In the genomic region with DNA sequence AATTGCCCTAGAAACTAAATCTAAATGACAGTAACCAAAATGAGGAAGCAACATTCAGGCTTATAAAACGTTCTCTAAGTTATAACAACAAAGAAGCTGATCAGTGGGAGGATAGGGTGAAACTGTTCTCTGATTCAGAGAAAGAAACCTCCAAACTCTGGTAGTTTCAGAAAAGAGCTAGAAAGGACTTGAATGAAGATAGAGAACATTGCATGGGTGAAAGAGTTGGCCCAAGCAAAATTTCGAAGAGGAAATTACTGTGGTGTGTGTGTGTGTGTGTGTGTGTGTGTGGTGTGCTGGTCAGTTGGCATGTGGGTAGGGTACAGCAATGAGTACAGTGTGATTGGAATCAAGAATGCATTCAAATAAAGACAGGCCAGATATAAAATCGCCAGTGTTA, we compare ENCODE assay signal across 30 cellular contexts. TPM values are rescaled to one million over a fixed set of nuclear protein-coding genes. Genes with fewer than 3 reads are reported as not detected.
A peak's percentile ranks its signal among the peaks of the same experiment; 100 is the strongest.
DNase-seq lines count a peak whose midpoint lies in the region; ATAC-seq and TF ChIP-seq lines count a peak whose summit lies in the region.
"Had no signal": no experiment of that assay in that cellular context is flagged by ENCODE, and none has a peak within 500 bp of the region (broad histone marks: within the 10 kb centered on the region; RNA-seq: fewer than 3 reads in every experiment).

No MANE protein-coding gene starts in this region.

- peak; percentile 81 for ATAC-seq in GM18867 (IDR thresholded peaks at IDR 0.05; ENCODE audit: unreplicated experiment)
- ATAC-seq in HG02798 (IDR thresholded peaks at IDR 0.05; ENCODE audit: poor library complexity, unreplicated experiment), result peak; percentile 53
- ATAC-seq in HG03565 (IDR thresholded peaks at IDR 0.05; ENCODE audit: unreplicated experiment), result peak; percentile 80
- ATAC-seq: lower lobe of right lung had no signal

- no peaks in the 10 kb centered on the region for H3K4me1 Mint-ChIP-seq in T-helper 2 cell treated with Interferon-gamma antibody and Interleukin-4, amounts not matched to agents 5 μg/mL and 100 μg/mL, for 36 hours (ENCODE audit: low read depth)

- H3K27me3 ChIP-seq in GM06990 (replicated peaks; ENCODE audit: control insufficient read depth, insufficient read depth, low read length) (no peaks in the 10 kb centered on the region), adrenal gland (no peaks in the 10 kb centered on the region)
- H3K27me3 ChIP-seq: hepatocyte had no signal

- H3K4me3 Mint-ChIP-seq in T-helper 2 cell treated with Interferon-gamma antibody and Interleukin-4, amounts not matched to agents 5 μg/mL and 100 μg/mL, for 36 hours, result no peak overlapping the region
- H3K4me3 Mint-ChIP-seq: HFFc6 had no signal

- H3K27ac ChIP-seq in adrenal gland, result no peak overlapping the region
- H3K27ac ChIP-seq: epithelial cell of prostate, hepatocyte, HL-60, lower lobe of right lung, SK-N-MC, uterus had no signal

- H3K4me1 ChIP-seq in adrenal gland (replicated peaks in 1 of 2), result no peaks in the 10 kb centered on the region
- H3K4me1 ChIP-seq: lower lobe of right lung, uterus had no signal

- no peaks in the 10 kb centered on the region for H3K27me3 Mint-ChIP-seq in T-helper 2 cell treated with Interferon-gamma antibody and Interleukin-4, amounts not matched to agents 5 μg/mL and 100 μg/mL, for 36 hours (ENCODE audit: low read depth)

- H3K4me3 ChIP-seq in GM06990 (replicated peaks; ENCODE audit: low read depth, low read length), result no peak overlapping the region
- H3K4me3 ChIP-seq in adrenal gland, result no peak overlapping the region
- H3K4me3 ChIP-seq: hepatocyte, lower lobe of right lung, SK-N-MC, uterus had no signal

- H3K36me3 Mint-ChIP-seq in T-helper 2 cell treated with Interferon-gamma antibody and Interleukin-4, amounts not matched to agents 5 μg/mL and 100 μg/mL, for 36 hours (ENCODE audit: low read depth), result no peaks in the 10 kb centered on the region

- H3K9me3 Mint-ChIP-seq in T-helper 2 cell treated with Interferon-gamma antibody and Interleukin-4, amounts not matched to agents 5 μg/mL and 100 μg/mL, for 36 hours, result no peaks in the 10 kb centered on the region
- H3K9me3 Mint-ChIP-seq: HFFc6 had no signal

- TF ChIP-seq CTCF in GM06990 (IDR thresholded peaks at IDR 0.05; ENCODE audit: insufficient read depth, low read length, poor library complexity, severe bottlenecking), result no peak
- no peak for TF ChIP-seq CTCF in adrenal gland (IDR thresholded peaks at IDR 0.05)

- no peak overlapping the region for H3K27ac Mint-ChIP-seq in T-helper 2 cell treated with Interferon-gamma antibody and Interleukin-4, amounts not matched to agents 5 μg/mL and 100 μg/mL, for 36 hours
- H3K27ac Mint-ChIP-seq: HFFc6 had no signal

- no peaks in the 10 kb centered on the region for H3K36me3 ChIP-seq in GM06990 (ENCODE audit: control insufficient read depth, insufficient read depth, low read length)
- no peaks in the 10 kb centered on the region for H3K36me3 ChIP-seq in adrenal gland (replicated peaks in 1 of 2)
- H3K36me3 ChIP-seq: lower lobe of right lung, uterus had no signal

- H3K9me3 ChIP-seq in adrenal gland (replicated peaks in 1 of 3), result no peaks in the 10 kb centered on the region
- H3K9me3 ChIP-seq: lower lobe of right lung, uterus had no signal

- no peak for TF ChIP-seq POLR2A in adrenal gland (IDR thresholded peaks at IDR 0.05)

- intact Hi-C loops in adrenal gland (cut with DNase I), result no loop called here

- whole genome bisulfite sequencing in adrenal gland, 4 donors, result 49 to 67% (median 57%) methylated on average over 3 of the region's 3 CpGs

- peak; percentile 5 for DNase-seq in GM06990 (ENCODE audit: extremely low read depth, insufficient read length)
- no peak for DNase-seq in NOMO-1 treated with dmso at 0.1 percent for 144 hours (lab: John Stamatoyannopoulos, UW; ENCODE audit: unreplicated experiment)
- DNase-seq in adrenal gland, result no peak
- no peak for DNase-seq in DMS53 (lab: John Stamatoyannopoulos, UW)
- DNase-seq in T-helper 2 cell treated with Interferon-gamma antibody and Interleukin-4, amounts not matched to agents 5 μg/mL and 100 μg/mL, for 36 hours (ENCODE audit: low spot score), result no peak
- DNase-seq: activated CD4-positive, alpha-beta T cell treated with anti-CD3 and anti-CD28 coated beads for 4 hours; activated CD8-positive, alpha-beta memory T cell treated with anti-CD3 and anti-CD28 coated beads, Interleukin-2, amount 50 U/mL, for 4 hours; activated gamma-delta T cell treated with Interleukin-2 at 50 U/mL for 16 hours; amniotic stem cell; C1 segment of cervical spinal cord; DMS153; foreskin fibroblast; HFFc6; lower lobe of right lung; NCI-H2029; NCI-H446; nucleus accumbens; stimulated activated CD8-positive, alpha-beta memory T cell treated with anti-CD3 and anti-CD28 coated beads, Interleukin-4, amount 100 ng/mL, for 48 hours; substantia nigra; uterus had no signal

RNA-seq across cellular contexts. Expression of gene SPAG17, which starts 16.5 kb away (rescaled TPM):
- under 1 TPM in 7 of 8 donors, not detected in 1; 0.07 to 0.94 (median 0.39) TPM for total RNA-seq in adrenal gland
- polyA plus RNA-seq in adrenal gland, result 1 to 10 TPM in 2 of 3 donors, under 1 TPM in 1; 0.26 to 1.8 (median 1.4) TPM
- total RNA-seq: A673, cardiac septum, HFFc6, M059J had no signal
